Comparison of ENCODE assay signal across 1 cellular context in the genomic region with DNA sequence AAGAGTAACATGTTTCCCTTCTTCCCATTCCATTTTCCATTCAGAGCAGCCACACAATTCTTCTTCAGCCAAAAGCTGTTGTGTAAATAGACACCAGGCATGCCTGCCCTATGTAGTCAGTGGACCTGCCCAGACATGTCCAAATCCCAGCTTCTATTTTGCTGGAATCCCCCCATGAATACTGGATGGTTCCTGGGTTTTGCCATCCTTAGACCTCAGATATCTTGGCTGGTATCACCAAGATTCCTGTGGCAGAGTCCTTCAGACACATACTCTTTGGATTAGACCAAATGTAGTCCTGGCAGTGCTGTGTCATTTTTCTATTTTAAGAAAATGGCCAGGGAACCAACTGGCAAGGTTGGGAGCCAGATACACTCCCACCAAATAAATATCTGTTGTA.
TF ChIP-seq lines count a peak whose summit lies in the region.

No MANE protein-coding gene starts in this region.

TF ChIP-seq in HCT116, 20 proteins besides CTCF, POLR2A, EP300 and RAD21 (continued from another document):
- TF ChIP-seq, protein P1, sequence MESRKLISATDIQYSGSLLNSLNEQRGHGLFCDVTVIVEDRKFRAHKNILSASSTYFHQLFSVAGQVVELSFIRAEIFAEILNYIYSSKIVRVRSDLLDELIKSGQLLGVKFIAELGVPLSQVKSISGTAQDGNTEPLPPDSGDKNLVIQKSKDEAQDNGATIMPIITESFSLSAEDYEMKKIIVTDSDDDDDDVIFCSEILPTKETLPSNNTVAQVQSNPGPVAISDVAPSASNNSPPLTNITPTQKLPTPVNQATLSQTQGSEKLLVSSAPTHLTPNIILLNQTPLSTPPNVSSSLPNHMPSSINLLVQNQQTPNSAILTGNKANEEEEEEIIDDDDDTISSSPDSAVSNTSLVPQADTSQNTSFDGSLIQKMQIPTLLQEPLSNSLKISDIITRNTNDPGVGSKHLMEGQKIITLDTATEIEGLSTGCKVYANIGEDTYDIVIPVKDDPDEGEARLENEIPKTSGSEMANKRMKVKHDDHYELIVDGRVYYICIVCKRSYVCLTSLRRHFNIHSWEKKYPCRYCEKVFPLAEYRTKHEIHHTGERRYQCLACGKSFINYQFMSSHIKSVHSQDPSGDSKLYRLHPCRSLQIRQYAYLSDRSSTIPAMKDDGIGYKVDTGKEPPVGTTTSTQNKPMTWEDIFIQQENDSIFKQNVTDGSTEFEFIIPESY (IDR thresholded peaks at IDR 0.05; ENCODE audit: extremely low read depth, insufficient replicate concordance, low read length) = no peak
- TF ChIP-seq FOSL1 (IDR thresholded peaks at IDR 0.05; ENCODE audit: low read depth) (no peak), EZH2phosphoT487 (IDR thresholded peaks at IDR 0.05; ENCODE audit: borderline replicate concordance) (no peak), SP1 (IDR thresholded peaks at IDR 0.05; ENCODE audit: low read depth) (no peak), EZH2 (IDR thresholded peaks at IDR 0.05) (no peak), SIN3A (IDR thresholded peaks at IDR 0.05; ENCODE audit: low read depth) (no peak)
- TF ChIP-seq, protein P2, sequence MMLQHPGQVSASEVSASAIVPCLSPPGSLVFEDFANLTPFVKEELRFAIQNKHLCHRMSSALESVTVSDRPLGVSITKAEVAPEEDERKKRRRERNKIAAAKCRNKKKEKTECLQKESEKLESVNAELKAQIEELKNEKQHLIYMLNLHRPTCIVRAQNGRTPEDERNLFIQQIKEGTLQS (IDR thresholded peaks at IDR 0.05) = no peak
- TF ChIP-seq, protein P3, sequence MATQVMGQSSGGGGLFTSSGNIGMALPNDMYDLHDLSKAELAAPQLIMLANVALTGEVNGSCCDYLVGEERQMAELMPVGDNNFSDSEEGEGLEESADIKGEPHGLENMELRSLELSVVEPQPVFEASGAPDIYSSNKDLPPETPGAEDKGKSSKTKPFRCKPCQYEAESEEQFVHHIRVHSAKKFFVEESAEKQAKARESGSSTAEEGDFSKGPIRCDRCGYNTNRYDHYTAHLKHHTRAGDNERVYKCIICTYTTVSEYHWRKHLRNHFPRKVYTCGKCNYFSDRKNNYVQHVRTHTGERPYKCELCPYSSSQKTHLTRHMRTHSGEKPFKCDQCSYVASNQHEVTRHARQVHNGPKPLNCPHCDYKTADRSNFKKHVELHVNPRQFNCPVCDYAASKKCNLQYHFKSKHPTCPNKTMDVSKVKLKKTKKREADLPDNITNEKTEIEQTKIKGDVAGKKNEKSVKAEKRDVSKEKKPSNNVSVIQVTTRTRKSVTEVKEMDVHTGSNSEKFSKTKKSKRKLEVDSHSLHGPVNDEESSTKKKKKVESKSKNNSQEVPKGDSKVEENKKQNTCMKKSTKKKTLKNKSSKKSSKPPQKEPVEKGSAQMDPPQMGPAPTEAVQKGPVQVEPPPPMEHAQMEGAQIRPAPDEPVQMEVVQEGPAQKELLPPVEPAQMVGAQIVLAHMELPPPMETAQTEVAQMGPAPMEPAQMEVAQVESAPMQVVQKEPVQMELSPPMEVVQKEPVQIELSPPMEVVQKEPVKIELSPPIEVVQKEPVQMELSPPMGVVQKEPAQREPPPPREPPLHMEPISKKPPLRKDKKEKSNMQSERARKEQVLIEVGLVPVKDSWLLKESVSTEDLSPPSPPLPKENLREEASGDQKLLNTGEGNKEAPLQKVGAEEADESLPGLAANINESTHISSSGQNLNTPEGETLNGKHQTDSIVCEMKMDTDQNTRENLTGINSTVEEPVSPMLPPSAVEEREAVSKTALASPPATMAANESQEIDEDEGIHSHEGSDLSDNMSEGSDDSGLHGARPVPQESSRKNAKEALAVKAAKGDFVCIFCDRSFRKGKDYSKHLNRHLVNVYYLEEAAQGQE (IDR thresholded peaks at IDR 0.05; ENCODE audit: low read depth) = no peak
